ENCODE assay signal across 11 cellular contexts in genomic region chr2:2405780-2406179, GRCh38.
"Had no signal": no experiment of that assay in that cellular context is flagged by ENCODE, and none has a peak within 500 bp of the region (broad histone marks: within the 10 kb centered on the region; RNA-seq: fewer than 3 reads in every experiment).

No MANE protein-coding gene starts in this region.

- H3K9ac ChIP-seq: GM23248 had no signal

- H3K4me1 ChIP-seq: HAP-1 had no signal

- FAIRE-seq: H1, H54 had no signal

- H3K27ac ChIP-seq: GM23248 had no signal

- H3K36me3 ChIP-seq: HAP-1 had no signal

- H3K4me2 ChIP-seq: GM23338 had no signal

- DNase-seq: GM23248, GOT3, H7, H9, HCEC 1CT, HFFc6 had no signal

- H3K4me3 ChIP-seq: GM23248, GM23338, HAP-1 had no signal

- H3K9me3 ChIP-seq: HAP-1 had no signal

- ATAC-seq: GM23338, HCT116 had no signal

- H2AFZ ChIP-seq: GM23248, GM23338 had no signal
